In the genomic region with DNA sequence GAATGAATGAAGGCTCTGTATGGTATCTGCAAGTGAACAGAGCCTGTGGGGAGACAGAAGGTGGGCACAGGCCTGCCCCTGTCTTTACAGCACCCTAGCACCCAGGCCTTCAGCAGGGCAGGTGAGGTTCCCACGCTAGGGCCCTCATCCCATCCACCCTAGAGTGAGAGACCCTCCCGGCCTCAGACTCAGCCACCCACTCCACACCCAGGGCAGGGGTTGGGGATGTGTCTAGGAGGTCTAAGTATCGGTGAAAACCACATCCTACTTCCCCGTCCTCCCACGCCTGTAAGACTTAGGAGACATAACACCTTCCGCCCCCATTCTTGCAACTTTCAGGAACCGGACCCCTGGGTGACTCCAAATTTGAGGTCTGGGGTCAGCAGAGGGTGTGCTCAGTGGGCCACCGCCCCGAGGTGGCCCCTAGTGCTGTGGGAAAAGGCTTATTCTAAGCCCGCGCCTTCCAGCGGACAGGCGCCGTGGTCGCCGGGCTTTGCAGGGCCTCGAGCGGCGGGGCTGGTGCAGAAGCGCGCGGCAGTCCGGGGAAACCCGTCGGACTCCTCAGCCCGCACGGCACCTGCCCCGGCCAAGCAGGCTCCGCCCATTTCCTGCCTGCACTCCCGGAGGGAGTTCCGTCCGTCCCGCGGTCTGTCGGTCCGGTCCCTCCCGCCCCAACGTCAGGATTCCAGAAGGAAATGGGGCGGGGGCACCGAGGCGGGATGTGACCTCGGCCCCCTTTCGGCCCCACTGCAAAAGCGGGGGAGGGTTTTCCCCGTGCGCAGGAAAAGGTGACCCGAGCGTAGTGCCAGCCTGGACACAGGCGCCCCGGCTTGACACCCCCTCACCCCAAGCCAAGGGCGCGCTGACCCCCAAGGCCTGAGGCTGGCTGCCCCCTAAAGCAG, we compare ENCODE assay signal across 8 cellular contexts. TPM values are rescaled to one million over a fixed set of nuclear protein-coding genes. Genes with fewer than 3 reads are reported as not detected.
DNase-seq lines count a peak whose midpoint lies in the region; ATAC-seq and TF ChIP-seq lines count a peak whose summit lies in the region.

No MANE protein-coding gene starts in this region.

- 11 to 20% (median 15%) methylated on average over 30 to 52 of the region's 52 CpGs for WGBS in psoas muscle, 3 donors

- H3K9me3 ChIP-seq in cardiac muscle cell (ENCODE audit: low read depth) (no peaks in the 10 kb centered on the region), psoas muscle (no peaks in the 10 kb centered on the region)

- H3K27me3 ChIP-seq in cardiac muscle cell (no peaks in the 10 kb centered on the region), psoas muscle (ENCODE audit: insufficient read depth in 3 of 3, low read length in 2 of 3) (peaks cover 0 to 3% (median 0%) of the 10 kb centered on the region in 3 donors)

- peak; percentile 33 for ATAC-seq in HG02840 (IDR thresholded peaks at IDR 0.05; ENCODE audit: low FRiP score, unreplicated experiment)
- ATAC-seq in psoas muscle: peak; percentile 25 to 65 (median 42)

- DNase-seq in NK-92 treated with Interleukin-12 subunit alpha and Interleukin-12 subunit beta, amount 100 ng/mL, for 24 hours (lab: John Stamatoyannopoulos, UW): peak; percentile 81
- no peak for DNase-seq in NK-92 (lab: John Stamatoyannopoulos, UW; ENCODE audit: unreplicated experiment)
- DNase-seq in NCI-H82 treated with DMSO at 0.1 percent for 48 hours (lab: John Stamatoyannopoulos, UW; ENCODE audit: unreplicated experiment): peak; percentile 5
- peak; percentile 21 for DNase-seq in activated effector memory CD4-positive, alpha-beta T cell treated with Interleukin-2 at 50 U/mL for 16 hours
- peak; percentile 49 to 78 for DNase-seq in cardiac muscle cell (ENCODE audit: low read depth in 1 of 2, low spot score in 1 of 2)
- peak; percentile 73 to 79 for DNase-seq in psoas muscle
- DNase-seq in globus pallidus (ENCODE audit: low spot score): no peak

- H3K4me3 ChIP-seq in cardiac muscle cell (peak overlapping the region; percentile 75), psoas muscle (peak overlapping the region; percentile 62)

- TF ChIP-seq CTCF in cardiac muscle cell (IDR thresholded peaks at IDR 0.05; ENCODE audit: low read depth, low read length) (no peak), psoas muscle (IDR thresholded peaks at IDR 0.05) (no peak)

- H3K36me3 ChIP-seq in cardiac muscle cell (no peaks in the 10 kb centered on the region), psoas muscle (ENCODE audit: insufficient read depth in 1 of 2, low read depth in 1 of 2) (peaks cover 2 to 8% of the 10 kb centered on the region in 2 donors)

- H3K4me1 ChIP-seq in cardiac muscle cell (ENCODE audit: low read depth) (peaks cover 8% of the 10 kb centered on the region), psoas muscle (peaks cover 20% of the 10 kb centered on the region)

- intact Hi-C loops in psoas muscle (cut with DNase I): no loop called here

- H3K27ac ChIP-seq in cardiac muscle cell (no peak overlapping the region), psoas muscle (peak overlapping the region; percentile 44)

RNA-seq across cellular contexts. Expression of gene SAMD10, which starts 0.9 kb away (rescaled TPM):
- total RNA-seq in cardiac muscle cell (20.3 and 20.8 TPM in 2 replicates), psoas muscle (under 1 TPM; 0.32 to 0.84 (median 0.55) TPM)
- polyA plus RNA-seq in cardiac muscle cell (22.6 and 36.5 TPM in 2 replicates), psoas muscle (1 to 10 TPM in 1 of 3 donors, under 1 TPM in 2; 0.44 to 5.5 (median 0.92) TPM)

RNA-seq across cellular contexts. Expression of gene PRPF6, which starts 2.4 kb away (rescaled TPM):
- 62.6 and 67.6 TPM in 2 replicates for total RNA-seq in cardiac muscle cell
- 73.5 and 78.7 TPM in 2 replicates for polyA plus RNA-seq in cardiac muscle cell
- 10 to 100 TPM; 51.0 to 63.1 (median 59.8) TPM for total RNA-seq in psoas muscle
- 10 to 100 TPM; 38.8 to 75.4 (median 52.5) TPM for polyA plus RNA-seq in psoas muscle

RNA-seq across cellular contexts. Expression of gene ZNF512B, which starts 8.8 kb away (rescaled TPM):
- total RNA-seq in cardiac muscle cell (41.6 and 45.8 TPM in 2 replicates), psoas muscle (10 to 100 TPM in 3 of 4 donors, 1 to 10 TPM in 1; 10.0 to 14.4 (median 12.4) TPM)
- polyA plus RNA-seq in cardiac muscle cell (13.7 and 15.3 TPM in 2 replicates), psoas muscle (1 to 10 TPM; 3.3 to 9.1 (median 5.6) TPM)

RNA-seq across cellular contexts. Expression of gene UCKL1, which starts 22.4 kb away (rescaled TPM):
- 40.2 and 53.5 TPM in 2 replicates for total RNA-seq in cardiac muscle cell
- 84.2 and 96.3 TPM in 2 replicates for polyA plus RNA-seq in cardiac muscle cell
- total RNA-seq in psoas muscle: 10 to 100 TPM; 23.2 to 37.0 (median 35.5) TPM
- polyA plus RNA-seq in psoas muscle: 10 to 100 TPM; 22.9 to 42.4 (median 40.5) TPM

RNA-seq across cellular contexts. Expression of gene C20orf204, which starts 57.4 kb away (rescaled TPM):
- total RNA-seq in cardiac muscle cell (0.88 and 2.2 TPM in 2 replicates), psoas muscle (under 1 TPM; 0.25 to 0.71 (median 0.55) TPM)
- polyA plus RNA-seq in cardiac muscle cell (0.35 and 0.76 TPM in 2 replicates), psoas muscle (under 1 TPM in 2 of 3 donors, not detected in 1; 0.30 to 0.64 TPM)

Comparison
In these comparisons a context has a peak if more than half of its experiments do, and no peak if none do; other contexts are left out.
1. DNase-seq: peak in NK-92 treated with Interleukin-12 subunit alpha and Interleukin-12 subunit beta, amount 100 ng/mL, for 24 hours (single experiment), NCI-H82 treated with DMSO at 0.1 percent for 48 hours (single experiment), activated effector memory CD4-positive, alpha-beta T cell treated with Interleukin-2 at 50 U/mL for 16 hours (single experiment), cardiac muscle cell (2 of 2) and psoas muscle (2 of 2); none in NK-92 (single experiment) and globus pallidus (single experiment).
2. RNA of gene SAMD10, which starts 0.9 kb away (total RNA-seq): 20.3 to 20.8 TPM in cardiac muscle cell; 0.32 to 0.84 TPM in psoas muscle; every median in the first group is over 10 times any median in the second.